18 cellular contexts compared by ENCODE assay signal in the genomic region with DNA sequence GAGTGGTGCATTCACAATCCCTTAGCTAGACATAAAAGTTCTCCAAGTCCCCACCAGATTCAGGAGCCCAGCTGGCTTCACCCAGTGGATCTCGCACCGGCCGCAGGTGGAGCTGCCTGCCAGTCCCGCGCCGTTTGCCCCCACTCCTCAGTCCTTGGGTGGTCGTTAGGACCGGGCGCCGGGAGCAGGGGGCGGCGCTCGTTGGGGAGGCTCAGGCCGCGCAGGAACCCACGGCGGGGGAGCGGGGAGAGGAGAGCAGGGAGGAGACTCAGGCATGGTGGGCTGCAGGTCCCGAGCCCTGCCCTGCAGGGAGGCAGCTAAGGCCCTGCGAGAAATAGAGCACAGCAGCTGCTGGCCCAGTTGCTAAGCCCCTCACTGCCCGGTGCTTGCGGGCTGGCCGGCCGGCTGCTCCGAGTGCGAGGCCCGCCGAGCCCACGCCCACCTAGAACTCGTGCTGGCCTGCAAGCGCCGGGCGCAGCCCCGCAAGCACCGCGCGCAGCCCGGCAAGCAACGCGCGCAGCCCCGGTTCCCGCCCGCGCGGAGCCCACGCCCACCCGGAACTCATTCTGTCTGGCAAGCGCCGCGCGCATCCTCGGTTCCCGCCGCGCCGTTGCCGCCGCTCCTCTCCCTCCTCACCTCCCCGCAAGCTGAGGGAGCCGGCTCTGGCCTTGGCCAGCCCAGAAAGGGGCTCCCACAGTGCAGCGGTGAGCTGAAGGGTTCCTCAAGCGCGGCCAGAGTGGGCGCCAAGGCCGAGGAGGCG.
DNase-seq lines count a peak whose midpoint lies in the region; ATAC-seq, FAIRE-seq and TF ChIP-seq lines count a peak whose summit lies in the region.
"Had no signal": no experiment of that assay in that cellular context is flagged by ENCODE, and none has a peak within 500 bp of the region (broad histone marks: within the 10 kb centered on the region; RNA-seq: fewer than 3 reads in every experiment).

No MANE protein-coding gene starts in this region.

- H3K9me3 ChIP-seq in kidney (ENCODE audit: control insufficient read depth in 1 of 2, low read length in 2 of 2), result no peaks in the 10 kb centered on the region
- peaks cover 0 to 4% (median 0%) of the 10 kb centered on the region in 8 donors for H3K9me3 ChIP-seq in spleen
- H3K9me3 ChIP-seq: HAP-1 had no signal

- no peak overlapping the region for H3K4me3 Mint-ChIP-seq in chondrocyte (ENCODE audit: unreplicated experiment)
- H3K4me3 Mint-ChIP-seq: CD4-positive, alpha-beta memory T cell; HFFc6 had no signal

- H3K27ac Mint-ChIP-seq in chondrocyte (ENCODE audit: unreplicated experiment), result no peak overlapping the region
- H3K27ac Mint-ChIP-seq: CD4-positive, alpha-beta memory T cell; HFFc6 had no signal

- TF ChIP-seq POLR2A in spleen (IDR thresholded peaks at IDR 0.05), result no peak

- TF ChIP-seq CTCF in chondrocyte (IDR thresholded peaks at IDR 0.05) (no peak), kidney (IDR thresholded peaks at IDR 0.05; ENCODE audit: borderline replicate concordance, extremely low read depth, insufficient read depth) (no peak), spleen (IDR thresholded peaks at IDR 0.05 in 8 of 11, conservative IDR thresholded peaks at IDR 0.05 in 3 of 11) (no peak)

- ATAC-seq in HG02870 (IDR thresholded peaks at IDR 0.05; ENCODE audit: unreplicated experiment) (no peak), HG03469 (IDR thresholded peaks at IDR 0.05; ENCODE audit: unreplicated experiment) (no peak)

- H3K9ac ChIP-seq in kidney (ENCODE audit: low read length in 2 of 2), result no peak overlapping the region

- intact Hi-C loops in kidney (cut with DNase I), result no loop called here
- intact Hi-C loops in spleen (cut with DNase I; ENCODE audit: low total_unique reads), result no loop called here

- FAIRE-seq in kidney (lab: Jason Lieb, UNC), result no peak
- FAIRE-seq: GM12891, GM18507, H54 had no signal

- WGBS in spleen, 5 donors, result 97 to 99% (median 98%) methylated on average over 56 to 67 of the region's 67 CpGs

- no peak overlapping the region for H3K27ac ChIP-seq in kidney (ENCODE audit: low read depth in 2 of 2, low read length in 2 of 2)
- no peak overlapping the region for H3K27ac ChIP-seq in spleen

- DNase-seq in chondrocyte (ENCODE audit: low spot score), result peak; percentile 91
- DNase-seq in kidney, result peak; percentile 71
- peak; percentile 73 for DNase-seq in spleen
- no peak for DNase-seq in cortex of kidney (lab: John Stamatoyannopoulos, UW)
- DNase-seq: C1 segment of cervical spinal cord; Calu3; CD4-positive, alpha-beta memory T cell; COR-L47; DMS53; GF-D8; GOT3; HFFc6 had no signal

- H3K36me3 Mint-ChIP-seq in chondrocyte (ENCODE audit: low read depth), result no peaks in the 10 kb centered on the region
- H3K36me3 Mint-ChIP-seq: CD4-positive, alpha-beta memory T cell had no signal

- peaks cover 40% of the 10 kb centered on the region for H3K4me1 Mint-ChIP-seq in chondrocyte (ENCODE audit: low read depth)
- H3K4me1 Mint-ChIP-seq: CD4-positive, alpha-beta memory T cell had no signal

- no peaks in the 10 kb centered on the region for H3K36me3 ChIP-seq in kidney (ENCODE audit: control insufficient read depth in 1 of 2, insufficient read depth in 2 of 2, low read length in 2 of 2)
- H3K36me3 ChIP-seq in spleen, result no peaks in the 10 kb centered on the region
- H3K36me3 ChIP-seq: HAP-1 had no signal

- H3K4me3 ChIP-seq in kidney (ENCODE audit: low read length in 2 of 2) (no peak overlapping the region), spleen (no peak overlapping the region)
- H3K4me3 ChIP-seq: HAP-1 had no signal

- H3K4me1 ChIP-seq in kidney (ENCODE audit: control insufficient read depth in 1 of 2, insufficient read depth in 1 of 2, low read depth in 1 of 2, low read length in 2 of 2) (no peaks in the 10 kb centered on the region), spleen (no peaks in the 10 kb centered on the region)
- H3K4me1 ChIP-seq: HAP-1 had no signal

- H3K27me3 ChIP-seq in spleen (replicated peaks in 1 of 7), result peaks cover 0 to 7% (median 0%) of the 10 kb centered on the region in 7 donors

- no peaks in the 10 kb centered on the region for H3K27me3 Mint-ChIP-seq in chondrocyte (ENCODE audit: low read depth)
- H3K27me3 Mint-ChIP-seq: CD4-positive, alpha-beta memory T cell had no signal

- no peaks in the 10 kb centered on the region for H3K9me3 Mint-ChIP-seq in chondrocyte (ENCODE audit: low read depth)
- H3K9me3 Mint-ChIP-seq: HFFc6 had no signal
